In genomic region chr18:9673296-9674251, GRCh38 we compare ENCODE assay signal across 8 cellular contexts. TPM values are rescaled to one million over a fixed set of nuclear protein-coding genes. Genes with fewer than 3 reads are reported as not detected.
DNase-seq lines count a peak whose midpoint lies in the region; ATAC-seq, FAIRE-seq and TF ChIP-seq lines count a peak whose summit lies in the region.

No MANE protein-coding gene starts in this region.

- H3K9ac ChIP-seq in SK-N-MC (ENCODE audit: insufficient read length) (no peak overlapping the region), endothelial cell of umbilical vein (replicated peaks; ENCODE audit: extremely low read depth, insufficient read depth, low read length) (no peak overlapping the region), mucosa of stomach (ENCODE audit: low read length) (peak overlapping the region; percentile 33)

- H4K20me1 ChIP-seq in endothelial cell of umbilical vein (replicated peaks; ENCODE audit: control insufficient read depth, extremely low read depth, insufficient read depth, low read length): no peaks in the 10 kb centered on the region

- no peak for TF ChIP-seq POLR2A in endothelial cell of umbilical vein (IDR thresholded peaks at IDR 0.05; ENCODE audit: low read depth, low read length)

- no peaks in the 10 kb centered on the region for H3K9me1 ChIP-seq in endothelial cell of umbilical vein (replicated peaks; ENCODE audit: control insufficient read depth, extremely low read depth, insufficient read depth, low read length)

- TF ChIP-seq CTCF in endothelial cell of umbilical vein (IDR thresholded peaks at IDR 0.05; ENCODE audit: extremely low read depth in 1 of 2, insufficient read depth in 1 of 2, low read depth in 1 of 2, low read length in 2 of 2): peak in 1 of 2 donors; percentile 31

- H3K4me3 ChIP-seq in SK-N-MC: peak overlapping the region; percentile 19; the same call in 1 of the 2 replicates
- no peak overlapping the region for H3K4me3 ChIP-seq in endothelial cell of umbilical vein (replicated peaks in 1 of 3; ENCODE audit: insufficient read depth in 1 of 3, low read depth in 1 of 3, low read length in 3 of 3)
- H3K4me3 ChIP-seq in mucosa of stomach (ENCODE audit: low read length): no peak overlapping the region

- FAIRE-seq in endothelial cell of umbilical vein (lab: Jason Lieb, UNC): no peak

- CTCF ChIA-PET in endothelial cell of umbilical vein (lab: Charles Lee): interaction anchor here (0.8 to 3.8 kb wide), 12 partner anchors 8 to 98 kb away, joined by 3 to 35 read pairs (median 6); no protein-coding TSS in a partner anchor

- H3K27me3 ChIP-seq in endothelial cell of umbilical vein (ENCODE audit: control insufficient read depth in 2 of 2, insufficient read depth in 2 of 2, low read length in 2 of 2) (no peaks in the 10 kb centered on the region), mucosa of stomach (ENCODE audit: control insufficient read depth, insufficient read depth, low read length) (no peaks in the 10 kb centered on the region)

- ATAC-seq in GM21737 (IDR thresholded peaks at IDR 0.05; ENCODE audit: unreplicated experiment): peak; percentile 98

- H3K4me2 ChIP-seq in endothelial cell of umbilical vein (ENCODE audit: insufficient read depth, low read length): no peak overlapping the region

- POLR2A ChIA-PET in endothelial cell of umbilical vein (lab: Charles Lee): no interaction called here

- no peaks in the 10 kb centered on the region for H3K4me1 ChIP-seq in endothelial cell of umbilical vein (ENCODE audit: control insufficient read depth, extremely low read depth, insufficient read depth, low read length)
- H3K4me1 ChIP-seq in mucosa of stomach (ENCODE audit: control insufficient read depth, insufficient read depth, low read length): peaks cover 18% of the 10 kb centered on the region

- no peaks in the 10 kb centered on the region for H3K79me2 ChIP-seq in endothelial cell of umbilical vein (ENCODE audit: control insufficient read depth, insufficient read depth, low read length)

- H3K36me3 ChIP-seq in SK-N-MC (ENCODE audit: insufficient read depth, low read length) (no peaks in the 10 kb centered on the region), endothelial cell of umbilical vein (ENCODE audit: control insufficient read depth in 2 of 2, extremely low read depth in 1 of 2, insufficient read depth in 2 of 2, low read length in 2 of 2) (no peaks in the 10 kb centered on the region), mucosa of stomach (ENCODE audit: control insufficient read depth, insufficient read depth, low read length) (no peaks in the 10 kb centered on the region)

- H3K9me3 ChIP-seq in SK-N-MC (ENCODE audit: low read depth, low read length): 0 out of 2 replicates have a peak, but pooled peaks cover 5% of the 10 kb centered on the region
- H3K9me3 ChIP-seq in endothelial cell of umbilical vein (replicated peaks; ENCODE audit: control insufficient read depth, insufficient read depth, low read length): no peaks in the 10 kb centered on the region
- no peaks in the 10 kb centered on the region for H3K9me3 ChIP-seq in mucosa of stomach (ENCODE audit: control insufficient read depth, low read length)

- intact Hi-C loops in endothelial cell of umbilical vein (cut with micrococcal nuclease): loop anchor here (1.0 kb wide), 2 partner anchors 61 to 98 kb away; no protein-coding TSS in a partner anchor

- peak overlapping the region; percentile 39; the same call in 1 of the 2 replicates for H3K27ac ChIP-seq in SK-N-MC
- H3K27ac ChIP-seq in endothelial cell of umbilical vein (ENCODE audit: insufficient read depth, low read depth, low read length): no peak overlapping the region

- no TSS peak for BruUV-seq in endothelial cell of umbilical vein (replicated peaks; lab: Mats Ljungman, UMichigan)

- dilution Hi-C loops in endothelial cell of umbilical vein (cut with MboI; ENCODE audit: extremely low pct_ligation_motif_present, low sequenced_read_pairs): no loop called here

- DNase-seq in stimulated activated CD4-positive, alpha-beta T cell treated with anti-CD3 and anti-CD28 coated beads, Interleukin-15, amount 100 ng/mL, for 24 hours: peak; percentile 30
- DNase-seq in stimulated activated CD4-positive, alpha-beta T cell treated with anti-CD3 and anti-CD28 coated beads, Interleukin-12 subunit alpha, Interleukin-12 subunit beta, amount 100 ng/mL, for 4 hours: no peak
- peak; percentile 83 for DNase-seq in HuH-7 (ENCODE audit: low spot score)
- no peak for DNase-seq in SK-N-MC (ENCODE audit: low read depth, low spot score)
- peak; percentile 58 for DNase-seq in endothelial cell of umbilical vein (ENCODE audit: low read depth, low spot score)
- DNase-seq in activated effector memory CD4-positive, alpha-beta T cell treated with anti-CD3 and anti-CD28 coated beads, Interleukin-2, amount 50 U/mL, for 16 hours: no peak

- H2AFZ ChIP-seq in endothelial cell of umbilical vein (ENCODE audit: low read depth, low read length): no peak overlapping the region

TF ChIP-seq in endothelial cell of umbilical vein, 7 proteins besides CTCF, POLR2A, EP300 and RAD21:
- no peak for TF ChIP-seq JUN (IDR thresholded peaks at IDR 0.05; ENCODE audit: borderline replicate concordance, insufficient read depth, insufficient read length, low read depth)
- no peak for TF ChIP-seq GATA2 (IDR thresholded peaks at IDR 0.05; ENCODE audit: insufficient read depth, insufficient read length, low read depth, low read length)
- TF ChIP-seq EZH2 (IDR thresholded peaks at IDR 0.05; ENCODE audit: borderline replicate concordance, low read depth, low read length, severe bottlenecking): no peak
- no peak for TF ChIP-seq POLR2AphosphoS5 (IDR thresholded peaks at IDR 0.05; ENCODE audit: insufficient read depth, low read depth, low read length)

RNA-seq across cellular contexts. Expression of gene RAB31, which starts 34.5 kb away (rescaled TPM):
- 27.9 and 30.5 TPM in 2 replicates for total RNA-seq in endothelial cell of umbilical vein
- polyA plus RNA-seq in endothelial cell of umbilical vein: 21.5 and 30.5 TPM in 2 replicates
- 16.7 and 17.2 TPM in 2 replicates for polyA plus RNA-seq in endothelial cell of umbilical vein (2011; cell fraction: cytosol; rRNA removed)
- 55.6 and 82.5 TPM in 2 replicates for polyA plus RNA-seq in endothelial cell of umbilical vein (2011; cell fraction: nucleus; rRNA removed)
- polyA plus RNA-seq in endothelial cell of umbilical vein (2012): 26.6 and 30.2 TPM in 2 replicates
- polyA minus RNA-seq in endothelial cell of umbilical vein: 14.0 and 36.3 TPM in 2 replicates
- 71.8 TPM for polyA minus RNA-seq in endothelial cell of umbilical vein (2011; cell fraction: cytosol; rRNA and poly(A)+ RNA removed)
- polyA minus RNA-seq in endothelial cell of umbilical vein (2011; cell fraction: nucleus; rRNA and poly(A)+ RNA removed): 37.9 and 74.6 TPM in 2 replicates

RNA-seq across cellular contexts. Expression of gene PPP4R1, which starts 59.2 kb away (rescaled TPM):
- 152 and 168 TPM in 2 replicates for total RNA-seq in endothelial cell of umbilical vein
- polyA plus RNA-seq in endothelial cell of umbilical vein: 121 and 138 TPM in 2 replicates
- 114 and 133 TPM in 2 replicates for polyA plus RNA-seq in endothelial cell of umbilical vein (2011; cell fraction: cytosol; rRNA removed)
- 274 and 307 TPM in 2 replicates for polyA plus RNA-seq in endothelial cell of umbilical vein (2011; cell fraction: nucleus; rRNA removed)
- polyA plus RNA-seq in endothelial cell of umbilical vein (2012): 89.0 and 107 TPM in 2 replicates
- polyA minus RNA-seq in endothelial cell of umbilical vein: 251 and 272 TPM in 2 replicates
- 44.9 TPM for polyA minus RNA-seq in endothelial cell of umbilical vein (2011; cell fraction: cytosol; rRNA and poly(A)+ RNA removed)
- polyA minus RNA-seq in endothelial cell of umbilical vein (2011; cell fraction: nucleus; rRNA and poly(A)+ RNA removed): 138 and 202 TPM in 2 replicates

Comparison
In these comparisons a context has a peak if more than half of its experiments do, and no peak if none do; other contexts are left out.
1. DNase-seq: peak in stimulated activated CD4-positive, alpha-beta T cell treated with anti-CD3 and anti-CD28 coated beads, Interleukin-15, amount 100 ng/mL, for 24 hours (single experiment), HuH-7 (single experiment) and endothelial cell of umbilical vein (single experiment); none in stimulated activated CD4-positive, alpha-beta T cell treated with anti-CD3 and anti-CD28 coated beads, Interleukin-12 subunit alpha, Interleukin-12 subunit beta, amount 100 ng/mL, for 4 hours (single experiment), SK-N-MC (single experiment) and activated effector memory CD4-positive, alpha-beta T cell treated with anti-CD3 and anti-CD28 coated beads, Interleukin-2, amount 50 U/mL, for 16 hours (single experiment).